ENCODE assay signal across 19 cellular contexts in the genomic region with DNA sequence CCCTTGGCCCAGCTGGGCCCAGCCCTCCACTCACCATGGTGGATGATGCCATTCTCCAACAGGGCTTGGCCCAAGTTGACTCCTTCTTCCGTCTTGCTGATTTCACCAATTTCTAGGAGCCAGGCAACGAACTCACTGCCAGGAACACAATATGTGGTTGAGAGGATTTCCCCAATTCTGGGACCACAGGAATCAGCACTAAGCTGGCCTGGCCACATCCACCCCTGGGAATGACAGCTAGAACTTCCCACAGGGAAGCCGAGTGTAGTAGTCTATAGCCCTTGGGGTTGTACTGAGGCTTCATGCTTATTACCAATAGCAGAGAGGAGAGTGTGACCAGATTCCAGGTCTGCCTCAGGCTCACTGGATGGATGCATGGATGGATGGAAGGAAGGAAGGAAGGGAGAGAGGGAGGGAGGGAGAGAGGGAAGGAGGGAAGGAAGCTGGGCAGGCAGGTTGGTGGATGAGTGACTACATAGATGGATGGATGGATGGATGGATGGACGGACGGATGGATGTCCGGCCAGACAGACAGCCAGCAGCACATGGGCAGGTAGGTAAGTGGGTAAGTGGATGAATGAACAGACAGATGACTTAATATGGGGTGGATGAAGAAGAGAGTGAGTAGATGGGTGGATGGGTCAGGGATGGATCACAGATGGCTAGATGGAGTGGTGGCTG.
DNase-seq lines count a peak whose midpoint lies in the region; ATAC-seq and TF ChIP-seq lines count a peak whose summit lies in the region.
"Had no signal": no experiment of that assay in that cellular context is flagged by ENCODE, and none has a peak within 500 bp of the region (broad histone marks: within the 10 kb centered on the region; RNA-seq: fewer than 3 reads in every experiment).

No MANE protein-coding gene starts in this region.

- H3K27ac Mint-ChIP-seq in chondrocyte (ENCODE audit: unreplicated experiment): no peak overlapping the region

- H3K27ac ChIP-seq in A673 (ENCODE audit: low read depth, low read length, poor library complexity, severe bottlenecking): peak overlapping the region; percentile 92
- peak overlapping the region; percentile 96 for H3K27ac ChIP-seq in SJCRH30
- H3K27ac ChIP-seq: C4-2B had no signal

- TF ChIP-seq CTCF in A673 (conservative IDR thresholded peaks at IDR 0.05; ENCODE audit: low read depth, low read length) (no peak), chondrocyte (IDR thresholded peaks at IDR 0.05) (no peak)

- H3K36me3 Mint-ChIP-seq in chondrocyte (ENCODE audit: low read depth): no peaks in the 10 kb centered on the region

- H3K4me3 ChIP-seq in A673 (ENCODE audit: low read depth, low read length, poor library complexity, severe bottlenecking) (no peak overlapping the region), SJCRH30 (no peak overlapping the region)

- no peaks in the 10 kb centered on the region for H3K9me3 Mint-ChIP-seq in chondrocyte (ENCODE audit: low read depth)

- peaks cover 32% of the 10 kb centered on the region for H3K4me1 Mint-ChIP-seq in chondrocyte (ENCODE audit: low read depth)

- H3K4me1 ChIP-seq in A673 (ENCODE audit: insufficient read depth, low read length, poor library complexity, severe bottlenecking) (peaks cover 56% of the 10 kb centered on the region), SJCRH30 (peaks cover 56% of the 10 kb centered on the region)

- POLR2A ChIA-PET in A673 (lab: Charles Lee; ENCODE audit: low non-redundant PET): no interaction called here

- H3K4me3 Mint-ChIP-seq in chondrocyte (ENCODE audit: unreplicated experiment): no peak overlapping the region

- H3K36me3 ChIP-seq in A673 (ENCODE audit: insufficient read depth, low read length, poor library complexity, severe bottlenecking): peaks cover 60% of the 10 kb centered on the region
- H3K36me3 ChIP-seq in SJCRH30: peaks cover 19% of the 10 kb centered on the region

- BruUV-seq in A673 (replicated peaks; lab: Mats Ljungman, UMichigan): no TSS peak

- CTCF ChIA-PET in A673 (lab: Charles Lee): no interaction called here

- intact Hi-C loops in A673 (cut with micrococcal nuclease; ENCODE audit: unreplicated experiment): loop anchor here (5.0 kb wide), 1 partner anchor 146 kb away; a partner anchor contains a TSS

- H3K9me3 ChIP-seq in A673 (ENCODE audit: low read depth, low read length, poor library complexity, severe bottlenecking) (no peaks in the 10 kb centered on the region), SJCRH30 (replicated peaks) (no peaks in the 10 kb centered on the region)

- H3K27me3 ChIP-seq in A673 (replicated peaks; ENCODE audit: insufficient read depth, low read depth, low read length, poor library complexity): no peaks in the 10 kb centered on the region
- H3K27me3 ChIP-seq in SJCRH30: no peaks in the 10 kb centered on the region

- no peak for ATAC-seq in HG02759 (IDR thresholded peaks at IDR 0.05; ENCODE audit: unreplicated experiment)
- ATAC-seq: Right ventricle myocardium inferior had no signal

- DNase-seq in A673 (ENCODE audit: low spot score) (no peak), SJCRH30 (peak; percentile 87 to 95), chondrocyte (ENCODE audit: low spot score) (peak; percentile 18), myocyte (ENCODE audit: low read depth) (peak; percentile 36), COLO668 (lab: John Stamatoyannopoulos, UW; ENCODE audit: unreplicated experiment) (no peak), NCI-H345 treated with DMSO at 0.1 percent for 48 hours (lab: John Stamatoyannopoulos, UW; ENCODE audit: unreplicated experiment) (no peak), epidermal melanocyte (ENCODE audit: insufficient read length, low spot score) (no peak)
- DNase-seq: 8988T, COR-L47, DMS153, HCEC 1CT, Karpas-422, NCI-H1105 treated with DMSO at 0.1 percent for 48 hours, NCI-H187 treated with DMSO at 0.1 percent for 48 hours, NCI-H446 treated with DMSO at 0.1 percent for 48 hours, NCI-H748 treated with DMSO at 0.1 percent for 48 hours had no signal

- no peaks in the 10 kb centered on the region for H3K27me3 Mint-ChIP-seq in chondrocyte (ENCODE audit: low read depth)

Comparison
In these comparisons a context has a peak if more than half of its experiments do, and no peak if none do; other contexts are left out.
1. DNase-seq: peak in SJCRH30 (2 of 2), chondrocyte (single experiment) and myocyte (single experiment); none in A673 (single experiment), COLO668 (single experiment), NCI-H345 treated with DMSO at 0.1 percent for 48 hours (single experiment) and epidermal melanocyte (single experiment).